ENCODE assay signal across 9 cellular contexts in the genomic region with DNA sequence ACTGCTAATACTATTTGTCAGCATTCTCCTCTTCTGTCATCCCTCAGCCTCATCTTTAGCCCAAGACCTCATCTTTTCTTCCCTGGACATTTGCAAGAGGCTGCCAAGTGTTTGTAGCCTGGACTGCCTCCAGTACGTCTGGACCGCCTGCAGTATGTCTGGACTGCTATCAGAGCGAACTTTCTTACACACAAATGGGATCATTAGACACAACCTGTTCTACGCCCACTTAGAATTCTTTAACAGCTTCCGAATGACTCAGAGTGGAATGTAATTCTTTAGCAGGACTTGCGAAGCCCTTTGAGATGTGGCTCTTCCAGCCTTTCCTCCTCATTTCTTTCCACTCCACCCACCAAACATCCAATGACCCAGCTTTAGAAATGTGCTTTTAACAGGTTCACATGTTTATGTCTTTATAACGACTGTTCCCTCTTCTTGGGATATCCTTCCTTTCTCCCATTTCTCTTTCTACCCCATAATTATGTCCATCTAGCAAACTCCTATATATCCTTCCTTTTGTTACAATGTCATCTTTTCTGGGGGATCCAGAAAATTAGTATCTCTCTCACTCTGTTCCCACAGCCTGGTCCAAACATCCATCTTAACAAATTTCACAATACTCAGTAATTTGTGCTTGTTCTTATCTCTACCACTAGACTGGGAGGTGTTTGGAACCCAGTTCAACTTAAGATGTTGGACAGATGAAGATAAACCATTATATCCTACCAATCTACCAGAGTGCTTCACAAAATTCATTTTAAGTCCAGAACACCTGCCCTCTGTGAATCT.
A peak's percentile ranks its signal among the peaks of the same experiment; 100 is the strongest.
DNase-seq lines count a peak whose midpoint lies in the region; ATAC-seq, FAIRE-seq and TF ChIP-seq lines count a peak whose summit lies in the region.
"Had no signal": no experiment of that assay in that cellular context is flagged by ENCODE, and none has a peak within 500 bp of the region (broad histone marks: within the 10 kb centered on the region; RNA-seq: fewer than 3 reads in every experiment).

No MANE protein-coding gene starts in this region.

- peak overlapping the region; percentile 34 for H3K27ac Mint-ChIP-seq in astrocyte (ENCODE audit: unreplicated experiment)

- no peaks in the 10 kb centered on the region for H3K27me3 Mint-ChIP-seq in astrocyte (ENCODE audit: low read depth, unreplicated experiment)

- H3K9me3 ChIP-seq in astrocyte (ENCODE audit: insufficient read depth, low read depth, low read length) (no peaks in the 10 kb centered on the region), hepatocyte (ENCODE audit: low read depth) (no peaks in the 10 kb centered on the region), skeletal muscle satellite cell (replicated peaks; ENCODE audit: low read length) (no peaks in the 10 kb centered on the region), MM.1S (replicated peaks; ENCODE audit: insufficient read depth, low read length) (no peaks in the 10 kb centered on the region)

- no peak overlapping the region for H2AFZ ChIP-seq in astrocyte (ENCODE audit: low read depth, low read length)
- no peak overlapping the region for H2AFZ ChIP-seq in hepatocyte
- no peak overlapping the region for H2AFZ ChIP-seq in MM.1S (ENCODE audit: low read length)

- H3K36me3 Mint-ChIP-seq in astrocyte (ENCODE audit: low read depth, unreplicated experiment) = no peaks in the 10 kb centered on the region

- no peak for ATAC-seq in GM21576 (IDR thresholded peaks at IDR 0.05; ENCODE audit: unreplicated experiment)

- H3K4me3 ChIP-seq in astrocyte (ENCODE audit: insufficient read depth, low read depth, low read length) (no peak overlapping the region), hepatocyte (no peak overlapping the region), skeletal muscle satellite cell (ENCODE audit: low read length) (no peak overlapping the region), MM.1S (ENCODE audit: low read length) (no peak overlapping the region)

- H3K36me3 ChIP-seq in astrocyte (ENCODE audit: insufficient read depth, low read length) = no peaks in the 10 kb centered on the region
- no peaks in the 10 kb centered on the region for H3K36me3 ChIP-seq in hepatocyte (replicated peaks; ENCODE audit: insufficient read depth, low read depth)
- H3K36me3 ChIP-seq in skeletal muscle satellite cell (ENCODE audit: insufficient read depth, low read length) = no peaks in the 10 kb centered on the region
- H3K36me3 ChIP-seq in MM.1S (replicated peaks; ENCODE audit: insufficient read depth, low read length) = no peaks in the 10 kb centered on the region

- peaks cover 10% of the 10 kb centered on the region for H3K4me1 Mint-ChIP-seq in astrocyte (ENCODE audit: low read depth, unreplicated experiment)

- H3K4me1 ChIP-seq in astrocyte (ENCODE audit: insufficient read depth, low read length) = peaks cover 11% of the 10 kb centered on the region
- peaks cover under 1% of the 10 kb centered on the region for H3K4me1 ChIP-seq in hepatocyte (ENCODE audit: insufficient read depth)
- H3K4me1 ChIP-seq in skeletal muscle satellite cell (ENCODE audit: control insufficient read depth, insufficient read depth, low read length) = peaks cover 14% of the 10 kb centered on the region
- H3K4me1 ChIP-seq in MM.1S (ENCODE audit: low read length) = no peaks in the 10 kb centered on the region

- no peak overlapping the region for H3K4me3 Mint-ChIP-seq in astrocyte (ENCODE audit: unreplicated experiment)

- no peaks in the 10 kb centered on the region for H3K9me3 Mint-ChIP-seq in astrocyte (ENCODE audit: unreplicated experiment)

- WGBS in hepatocyte (ENCODE audit: low lambda C conversion rate, missing lambda C conversion rate) = 54% methylated on average over 7 of the region's 7 CpGs

- H3K9ac ChIP-seq in astrocyte (ENCODE audit: low read length) (no peak overlapping the region), skeletal muscle satellite cell (ENCODE audit: low read depth, low read length) (no peak overlapping the region), MM.1S (ENCODE audit: low read length) (no peak overlapping the region)

- no peaks in the 10 kb centered on the region for H3K79me2 ChIP-seq in astrocyte (ENCODE audit: insufficient read depth, low read length)
- no peaks in the 10 kb centered on the region for H3K79me2 ChIP-seq in hepatocyte
- H3K79me2 ChIP-seq in MM.1S (ENCODE audit: low read length) = no peaks in the 10 kb centered on the region

- H3K4me2 ChIP-seq in astrocyte (ENCODE audit: low read length) (peak overlapping the region; percentile 50), hepatocyte (no peak overlapping the region), skeletal muscle satellite cell (ENCODE audit: low read length) (peak overlapping the region; percentile 17), MM.1S (ENCODE audit: low read depth, low read length) (no peak overlapping the region)

- H4K20me1 ChIP-seq in astrocyte (ENCODE audit: insufficient read depth, low read length) (no peaks in the 10 kb centered on the region), hepatocyte (ENCODE audit: insufficient read depth, poor library complexity, severe bottlenecking) (no peaks in the 10 kb centered on the region), MM.1S (ENCODE audit: insufficient read depth, low read length) (no peaks in the 10 kb centered on the region)

- FAIRE-seq in GM19239 (lab: Jason Lieb, UNC) (peak; percentile 8), astrocyte (lab: Jason Lieb, UNC) (peak; percentile 20)

- H3K27me3 ChIP-seq in astrocyte (ENCODE audit: insufficient read depth, low read length) (no peaks in the 10 kb centered on the region), hepatocyte (no peaks in the 10 kb centered on the region), skeletal muscle satellite cell (ENCODE audit: control insufficient read depth, insufficient read depth, low read length) (no peaks in the 10 kb centered on the region), MM.1S (replicated peaks; ENCODE audit: insufficient read depth, low read length) (no peaks in the 10 kb centered on the region)

- H3K27ac ChIP-seq in astrocyte (ENCODE audit: low read depth, low read length) (peak overlapping the region; percentile 24), hepatocyte (peak overlapping the region; percentile 8), MM.1S (ENCODE audit: low read length) (no peak overlapping the region)
- H3K27ac ChIP-seq: VCaP had no signal

- no peaks in the 10 kb centered on the region for H3K9me2 ChIP-seq in hepatocyte (replicated peaks; ENCODE audit: insufficient read depth)
- no peaks in the 10 kb centered on the region for H3K9me2 ChIP-seq in MM.1S (replicated peaks; ENCODE audit: insufficient read depth, low read length)

- TF ChIP-seq CTCF in astrocyte (IDR thresholded peaks at IDR 0.05; ENCODE audit: insufficient read depth, low read depth, low read length) (no peak), hepatocyte (IDR thresholded peaks at IDR 0.05; ENCODE audit: poor library complexity) (no peak), MM.1S (IDR thresholded peaks at IDR 0.05; ENCODE audit: low read length) (no peak)

- no peaks in the 10 kb centered on the region for H3F3A ChIP-seq in MM.1S (ENCODE audit: insufficient read depth, low read length)

- DNase-seq in GM19239 (ENCODE audit: insufficient read length, low spot score) (no peak), astrocyte (ENCODE audit: low read depth) (peak; percentile 100), hepatocyte (ENCODE audit: low spot score) (peak; percentile 35), MM.1S (no peak), AG08395 (ENCODE audit: low spot score) (no peak), NOMO-1 treated with DMSO at 0.1 percent for 48 hours (lab: John Stamatoyannopoulos, UW; ENCODE audit: unreplicated experiment) (no peak)

Comparison
In these comparisons a context has a peak if more than half of its experiments do, and no peak if none do; other contexts are left out.
1. DNase-seq: peak in astrocyte (single experiment) and hepatocyte (single experiment); none in GM19239 (single experiment), MM.1S (single experiment), AG08395 (single experiment) and NOMO-1 treated with DMSO at 0.1 percent for 48 hours (single experiment).
2. H3K4me2 ChIP-seq: peak in astrocyte (single experiment) and skeletal muscle satellite cell (single experiment); none in hepatocyte (single experiment) and MM.1S (single experiment).